In genomic region chr7:33738260-33738935, GRCh38 we compare ENCODE assay signal across 1 cellular context.
TF ChIP-seq lines count a peak whose summit lies in the region.

No MANE protein-coding gene starts in this region.

TF ChIP-seq in HepG2, 621 proteins besides CTCF, POLR2A, EP300 and RAD21 (continued from another document):
- TF ChIP-seq CHD4 (IDR thresholded peaks at IDR 0.05; ENCODE audit: borderline replicate concordance, low read length) (no peak), HIVEP1 (CRISPR knock-in tag; IDR thresholded peaks at IDR 0.05) (no peak), TAF1 (CRISPR knock-in tag; IDR thresholded peaks at IDR 0.05) (no peak), REPIN1 (CRISPR knock-in tag; IDR thresholded peaks at IDR 0.05; ENCODE audit: borderline replicate concordance, low read depth) (no peak), GPN1 (CRISPR knock-in tag; IDR thresholded peaks at IDR 0.05; ENCODE audit: borderline replicate concordance) (no peak), KDM5A (IDR thresholded peaks at IDR 0.05; ENCODE audit: borderline replicate concordance, low read length) (no peak), ZNF883 (CRISPR knock-in tag; IDR thresholded peaks at IDR 0.05; ENCODE audit: not compliant biosample characterization) (no peak)
